In the genomic region with DNA sequence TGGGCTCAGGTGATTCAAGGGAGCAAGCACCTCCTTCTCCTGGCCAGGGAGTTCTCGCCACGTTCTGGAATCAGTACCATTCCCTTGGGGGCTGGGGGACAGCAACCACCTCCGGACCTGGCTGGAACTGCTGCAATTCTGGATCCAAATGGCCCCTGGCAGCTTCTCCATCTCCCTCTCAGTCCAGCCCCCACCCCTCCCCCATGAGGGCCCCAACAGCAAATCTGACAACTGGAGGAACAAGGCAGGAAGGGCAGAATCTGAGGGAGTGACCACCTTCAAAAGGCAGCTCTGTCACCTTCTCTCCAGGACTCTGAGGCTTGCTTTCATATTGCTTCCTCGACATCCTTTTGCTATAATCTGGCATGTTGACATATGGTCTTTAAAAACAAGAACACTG, we compare ENCODE assay signal across 3 cellular contexts. TPM values are rescaled to one million over a fixed set of nuclear protein-coding genes. Genes with fewer than 3 reads are reported as not detected.
"Had no signal": no experiment of that assay in that cellular context is flagged by ENCODE, and none has a peak within 500 bp of the region (broad histone marks: within the 10 kb centered on the region; RNA-seq: fewer than 3 reads in every experiment).

No MANE protein-coding gene starts in this region.

RNA-seq across cellular contexts. Expression of a gene that starts 25.9 kb away (rescaled TPM):
- total RNA-seq: HepG2, HT-29, HT1080 had no signal
